17 cellular contexts compared by ENCODE assay signal in the genomic region with DNA sequence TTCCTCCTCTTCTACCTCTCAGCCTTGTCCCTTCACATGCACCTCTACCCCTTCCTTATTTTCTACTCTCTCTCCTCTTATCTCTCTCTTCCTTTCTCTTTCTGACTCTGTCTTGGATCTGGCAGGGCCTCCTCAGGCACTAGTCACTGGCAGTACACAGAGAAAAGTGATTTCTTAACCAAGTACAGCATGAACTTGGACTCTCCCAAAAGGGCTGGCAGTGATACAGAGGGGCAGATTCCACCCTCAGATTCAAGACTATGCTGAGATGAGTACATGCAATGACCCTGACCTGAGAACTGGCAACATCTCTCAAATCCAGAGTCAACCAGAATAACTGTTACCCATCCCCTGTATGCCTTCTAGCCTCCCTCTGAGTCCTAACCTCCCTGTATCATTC. TPM values are rescaled to one million over a fixed set of nuclear protein-coding genes. Genes with fewer than 3 reads are reported as not detected.
DNase-seq lines count a peak whose midpoint lies in the region; ATAC-seq and TF ChIP-seq lines count a peak whose summit lies in the region.
"Had no signal": no experiment of that assay in that cellular context is flagged by ENCODE, and none has a peak within 500 bp of the region (broad histone marks: within the 10 kb centered on the region; RNA-seq: fewer than 3 reads in every experiment).

No MANE protein-coding gene starts in this region.

- no peaks in the 10 kb centered on the region for H3K9me3 ChIP-seq in sigmoid colon

- ATAC-seq in left ventricle myocardium superior (peak; percentile 69), GM18502 (IDR thresholded peaks at IDR 0.05; ENCODE audit: poor library complexity, unreplicated experiment) (no peak)

- no peak for TF ChIP-seq EP300 in sigmoid colon (IDR thresholded peaks at IDR 0.05)

- DNase-seq in AG10803 (ENCODE audit: low read depth) = peak; percentile 70
- DNase-seq in amniotic epithelial cell (ENCODE audit: low read depth) = peak; percentile 83
- DNase-seq in left ventricle myocardium superior = no peak
- DNase-seq in sigmoid colon = peak; percentile 88
- DNase-seq in putamen (ENCODE audit: low spot score) = no peak
- no peak for DNase-seq in stimulated activated CD4-positive, alpha-beta T cell treated with anti-CD3 and anti-CD28 coated beads, Interleukin-12 subunit alpha, Interleukin-12 subunit beta, amount 100 ng/mL, for 4 hours
- DNase-seq in GF-D8 (lab: John Stamatoyannopoulos, UW) = no peak
- DNase-seq: activated T-cell treated with anti-CD3 and anti-CD28 coated beads for 4 hours, caudate nucleus, DND-41, head of caudate nucleus, IMR-90, NCI-H2081, NCI-H69, PC-9, small intestine had no signal

- H3K27me3 ChIP-seq in sigmoid colon = no peaks in the 10 kb centered on the region

- peak overlapping the region in 1 of 4 donors; percentile 40 for H3K27ac ChIP-seq in sigmoid colon
- H3K27ac ChIP-seq: PC-9 had no signal

- intact Hi-C loops in left ventricle myocardium superior (cut with micrococcal nuclease) = no loop called here
- intact Hi-C loops in sigmoid colon (cut with DNase I) = no loop called here

- H3K4me3 ChIP-seq in AG10803 (ENCODE audit: low read length) (no peak overlapping the region), sigmoid colon (no peak overlapping the region)
- H3K4me3 ChIP-seq: PC-9 had no signal

- TF ChIP-seq POLR2A in sigmoid colon (IDR thresholded peaks at IDR 0.05) = no peak

- H3K36me3 ChIP-seq in sigmoid colon = no peaks in the 10 kb centered on the region

- TF ChIP-seq CTCF in AG10803 (conservative IDR thresholded peaks at IDR 0.05; ENCODE audit: low read length) (no peak), sigmoid colon (IDR thresholded peaks at IDR 0.05) (no peak)

- H3K4me1 ChIP-seq in sigmoid colon = peaks cover 0 to 7% (median 7%) of the 10 kb centered on the region in 4 donors

RNA-seq across cellular contexts. Expression of a gene that starts 4.3 kb away (rescaled TPM):
- total RNA-seq in left ventricle myocardium superior = 8.7 TPM
- total RNA-seq in sigmoid colon = 10 to 100 TPM; 20.8 to 65.5 (median 53.9) TPM
- 10 to 100 TPM in 1 of 3 donors, 1 to 10 TPM in 2; 1.6 to 27.0 (median 8.9) TPM for polyA plus RNA-seq in sigmoid colon

Comparison
In these comparisons a context has a peak if more than half of its experiments do, and no peak if none do; other contexts are left out.
1. DNase-seq: peak in AG10803 (single experiment), amniotic epithelial cell (single experiment) and sigmoid colon (single experiment); none in left ventricle myocardium superior (single experiment), putamen (single experiment), stimulated activated CD4-positive, alpha-beta T cell treated with anti-CD3 and anti-CD28 coated beads, Interleukin-12 subunit alpha, Interleukin-12 subunit beta, amount 100 ng/mL, for 4 hours (single experiment) and GF-D8 (single experiment).